Comparison of ENCODE assay signal across 1 cellular context in the genomic region with DNA sequence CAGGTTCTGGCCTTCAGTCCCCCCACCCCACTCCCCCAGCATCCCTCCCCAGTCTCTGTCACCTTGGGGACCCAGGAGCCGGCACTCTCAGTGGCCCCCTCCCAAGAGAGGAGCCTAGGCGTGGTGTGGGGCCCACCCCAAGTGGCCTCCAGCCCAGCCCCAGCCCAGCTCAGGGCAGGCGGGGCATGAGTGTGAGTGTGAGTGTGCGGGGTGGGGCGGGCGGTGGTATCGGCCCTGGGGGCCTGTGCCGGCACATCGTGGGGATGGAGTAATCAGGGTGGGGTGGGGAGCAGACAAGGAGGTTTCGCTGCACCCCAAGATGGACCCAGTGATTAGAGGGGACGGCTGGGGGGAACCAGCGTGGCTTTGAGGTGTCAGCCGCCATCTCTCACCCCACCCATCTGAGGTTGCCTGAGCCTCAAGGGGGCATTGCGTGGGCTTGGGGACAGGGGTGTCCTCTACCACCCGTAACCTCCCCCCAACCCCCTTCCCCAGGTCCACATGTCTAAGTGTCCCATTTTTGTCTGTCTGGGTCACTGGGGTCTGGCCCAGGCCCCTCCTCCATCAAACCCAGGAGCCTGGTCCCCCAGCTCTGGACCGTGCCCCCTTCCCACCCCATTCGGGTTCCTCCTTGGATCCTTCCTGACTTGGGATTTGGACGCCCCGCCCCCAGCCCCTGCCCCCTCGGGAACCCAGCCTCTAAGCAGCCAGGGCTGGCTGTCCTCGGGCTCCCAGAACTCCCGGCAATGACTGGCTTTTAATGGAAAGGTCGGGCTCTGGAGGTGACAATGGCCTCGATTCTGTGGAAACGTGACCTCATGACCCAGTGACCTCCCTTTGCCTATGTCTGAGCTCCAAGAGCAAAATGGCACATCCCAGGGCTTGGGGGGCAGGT.
TF ChIP-seq lines count a peak whose summit lies in the region.

No MANE protein-coding gene starts in this region.

TF ChIP-seq in K562, 482 proteins besides CTCF, POLR2A, EP300 and RAD21:
- TF ChIP-seq DIDO1 (tag; IDR thresholded peaks at IDR 0.05; ENCODE audit: low read depth) (no peak), ZNF76 (CRISPR knock-in tag; IDR thresholded peaks at IDR 0.05; ENCODE audit: borderline replicate concordance) (no peak)
- TF ChIP-seq, protein P1, sequence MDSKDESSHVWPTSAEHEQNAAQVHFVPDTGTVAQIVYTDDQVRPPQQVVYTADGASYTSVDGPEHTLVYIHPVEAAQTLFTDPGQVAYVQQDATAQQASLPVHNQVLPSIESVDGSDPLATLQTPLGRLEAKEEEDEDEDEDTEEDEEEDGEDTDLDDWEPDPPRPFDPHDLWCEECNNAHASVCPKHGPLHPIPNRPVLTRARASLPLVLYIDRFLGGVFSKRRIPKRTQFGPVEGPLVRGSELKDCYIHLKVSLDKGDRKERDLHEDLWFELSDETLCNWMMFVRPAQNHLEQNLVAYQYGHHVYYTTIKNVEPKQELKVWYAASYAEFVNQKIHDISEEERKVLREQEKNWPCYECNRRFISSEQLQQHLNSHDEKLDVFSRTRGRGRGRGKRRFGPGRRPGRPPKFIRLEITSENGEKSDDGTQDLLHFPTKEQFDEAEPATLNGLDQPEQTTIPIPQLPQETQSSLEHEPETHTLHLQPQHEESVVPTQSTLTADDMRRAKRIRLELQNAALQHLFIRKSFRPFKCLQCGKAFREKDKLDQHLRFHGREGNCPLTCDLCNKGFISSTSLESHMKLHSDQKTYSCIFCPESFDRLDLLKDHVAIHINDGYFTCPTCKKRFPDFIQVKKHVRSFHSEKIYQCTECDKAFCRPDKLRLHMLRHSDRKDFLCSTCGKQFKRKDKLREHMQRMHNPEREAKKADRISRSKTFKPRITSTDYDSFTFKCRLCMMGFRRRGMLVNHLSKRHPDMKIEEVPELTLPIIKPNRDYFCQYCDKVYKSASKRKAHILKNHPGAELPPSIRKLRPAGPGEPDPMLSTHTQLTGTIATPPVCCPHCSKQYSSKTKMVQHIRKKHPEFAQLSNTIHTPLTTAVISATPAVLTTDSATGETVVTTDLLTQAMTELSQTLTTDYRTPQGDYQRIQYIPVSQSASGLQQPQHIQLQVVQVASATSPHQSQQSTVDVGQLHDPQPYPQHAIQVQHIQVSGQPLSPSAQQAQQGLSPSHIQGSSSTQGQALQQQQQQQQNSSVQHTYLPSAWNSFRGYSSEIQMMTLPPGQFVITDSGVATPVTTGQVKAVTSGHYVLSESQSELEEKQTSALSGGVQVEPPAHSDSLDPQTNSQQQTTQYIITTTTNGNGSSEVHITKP (IDR thresholded peaks at IDR 0.05; ENCODE audit: partially characterized antibody) = peak; percentile 93
TF ChIP-seq in K562: peak in this region for 1.
